In the genomic region with DNA sequence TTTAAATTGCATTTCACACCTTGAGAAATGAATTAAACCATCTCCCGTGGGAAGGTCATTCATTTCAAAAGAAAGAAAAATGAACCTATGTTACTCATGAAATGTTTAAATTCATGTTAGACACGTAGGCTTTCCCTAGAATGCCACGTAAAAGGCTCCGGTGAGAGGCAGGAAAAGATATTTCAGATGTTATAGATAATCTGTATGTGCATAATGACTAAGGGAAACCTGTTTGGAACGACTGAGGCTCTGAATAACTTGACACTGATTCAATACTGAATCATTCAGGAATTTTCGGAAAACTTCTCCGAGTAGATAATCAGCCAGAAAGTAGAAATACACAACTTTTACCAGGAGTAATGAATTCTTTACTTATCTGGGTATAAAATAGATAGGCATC, we compare ENCODE assay signal across 1 cellular context.
TF ChIP-seq lines count a peak whose summit lies in the region.

No MANE protein-coding gene starts in this region.

TF ChIP-seq in endothelial cell of umbilical vein, 7 proteins besides CTCF, POLR2A, EP300 and RAD21:
- TF ChIP-seq GATA2 (IDR thresholded peaks at IDR 0.05; ENCODE audit: insufficient read depth, insufficient read length, low read depth, low read length): peak; percentile 60
- TF ChIP-seq POLR2AphosphoS5 (IDR thresholded peaks at IDR 0.05; ENCODE audit: insufficient read depth, low read depth, low read length): no peak
- TF ChIP-seq FOS (IDR thresholded peaks at IDR 0.05; ENCODE audit: borderline replicate concordance, insufficient read depth, low read length): no peak
TF ChIP-seq in endothelial cell of umbilical vein: peak in this region for 1.
